9 cellular contexts compared by ENCODE assay signal in genomic region chr1:29125237-29125641, GRCh38. TPM values are rescaled to one million over a fixed set of nuclear protein-coding genes. Genes with fewer than 3 reads are reported as not detected.
DNase-seq lines count a peak whose midpoint lies in the region; ATAC-seq, FAIRE-seq and TF ChIP-seq lines count a peak whose summit lies in the region.
"Had no signal": no experiment of that assay in that cellular context is flagged by ENCODE, and none has a peak within 500 bp of the region (broad histone marks: within the 10 kb centered on the region; RNA-seq: fewer than 3 reads in every experiment).

No MANE protein-coding gene starts in this region.

- H3K27me3 ChIP-seq in K562 (ENCODE audit: control insufficient read depth in 2 of 2, insufficient read depth in 2 of 2, low read length in 2 of 2), result no peaks in the 10 kb centered on the region
- peaks cover 53% of the 10 kb centered on the region for H3K27me3 ChIP-seq in transverse colon

- no peak for TF ChIP-seq EP300 in K562 (IDR thresholded peaks at IDR 0.05; ENCODE audit: low read length)
- TF ChIP-seq EP300 in transverse colon (IDR thresholded peaks at IDR 0.05; ENCODE audit: low read depth), result no peak

- H3K4me1 Mint-ChIP-seq in activated T-cell treated with anti-CD3 and anti-CD28 coated beads, Interleukin-2, amount 50 U/mL, for 4 hours (ENCODE audit: low read depth), result peaks cover 5% of the 10 kb centered on the region
- H3K4me1 Mint-ChIP-seq in memory B cell, result peaks cover 15% of the 10 kb centered on the region

- H3K27ac Mint-ChIP-seq in memory B cell, result peak overlapping the region; percentile 3

- no peaks in the 10 kb centered on the region for H3K79me2 ChIP-seq in K562 (ENCODE audit: control insufficient read depth, insufficient read depth, low read length)

- no peak for TF ChIP-seq RAD21 in K562 (CRISPR knock-in tag; conservative IDR thresholded peaks at IDR 0.05 in 1 of 2, IDR thresholded peaks at IDR 0.05 in 1 of 2)

- intact Hi-C loops in K562 (cut with micrococcal nuclease) (no loop called here), transverse colon (cut with DNase I; ENCODE audit: low total_unique reads) (loop anchor here (10.0 kb wide), 1 partner anchor 240 kb away; no protein-coding TSS in a partner anchor)

- H3K9me3 ChIP-seq in K562 (replicated peaks; ENCODE audit: control insufficient read depth, insufficient read depth, low read depth, low read length), result no peaks in the 10 kb centered on the region
- no peaks in the 10 kb centered on the region for H3K9me3 ChIP-seq in transverse colon

- H3K4me2 ChIP-seq in K562 (ENCODE audit: insufficient read depth, low read length), result peak overlapping the region; percentile 71

- H3K9ac ChIP-seq in K562 (ENCODE audit: insufficient read depth in 1 of 2, low read depth in 2 of 2, low read length in 2 of 2), result peak overlapping the region; percentile 52 to 88; a peak in 3 of 4 replicates

- POLR2A ChIA-PET in K562 (lab: Yijun Ruan, JAX), result interaction anchor here (1.4 to 1.9 kb wide), 3 partner anchors 32 to 77 kb away, joined by 4 to 6 read pairs (median 5); partner anchors contain the start of gene SRSF4

- no peak for FAIRE-seq in K562 (lab: Jason Lieb, UNC)

- BruUV-seq in K562 (replicated peaks; lab: Mats Ljungman, UMichigan), result no TSS peak

- no peaks in the 10 kb centered on the region for H3K36me3 Mint-ChIP-seq in activated T-cell treated with anti-CD3 and anti-CD28 coated beads, Interleukin-2, amount 50 U/mL, for 4 hours (ENCODE audit: insufficient read depth)
- peaks cover 3% of the 10 kb centered on the region for H3K36me3 Mint-ChIP-seq in memory B cell

- 69% methylated on average over 4 of the region's 14 CpGs for WGBS in K562 (ENCODE audit: insufficient coverage, low coverage, missing lambda C conversion rate)
- WGBS in transverse colon (ENCODE audit: low coverage in 1 of 2), 2 donors, result 69 to 75% methylated on average over 6 to 14 of the region's 14 CpGs

- H4K20me1 ChIP-seq in K562 (replicated peaks; ENCODE audit: control insufficient read depth, insufficient read depth, low read length), result no peaks in the 10 kb centered on the region

- H3K36me3 ChIP-seq in K562 (ENCODE audit: control insufficient read depth, insufficient read depth, low read length) (no peaks in the 10 kb centered on the region), transverse colon (no peaks in the 10 kb centered on the region)

- no peak for DNase-seq in activated T-cell treated with anti-CD3 and anti-CD28 coated beads, Interleukin-2, amount 50 U/mL, for 4 hours
- DNase-seq in activated T-cell treated with anti-CD3 and anti-CD28 coated beads, Interleukin-2, amount 50 U/mL, for 48 hours, result no peak
- DNase-seq in K562 (ENCODE audit: extremely low read depth in 1 of 4, low spot score in 3 of 4) (no peak), memory B cell (ENCODE audit: low spot score in 2 of 2) (no peak), transverse colon (no peak), DMS79 treated with DMSO at 0.1 percent for 48 hours (lab: John Stamatoyannopoulos, UW) (no peak)
- DNase-seq: NCI-H1694 had no signal

- in situ Hi-C loops in K562 (cut with MboI) (no loop called here), transverse colon (cut with MboI; ENCODE audit: low pct_ligation_motif_present in 1 of 4, low pct_unique_long_range_greater_than_20kb in 1 of 4, low sequenced_read_pairs in 3 of 4) (loop anchor here in 1 of 4 donors (5.0 kb wide), 1 partner anchor 82 kb away; no protein-coding TSS in a partner anchor)

- peaks cover 6 to 41% of the 10 kb centered on the region in 2 experiments; a peak in 4 of 5 replicates for H3K4me1 ChIP-seq in K562 (replicated peaks in 1 of 2; ENCODE audit: control insufficient read depth in 2 of 2, insufficient read depth in 2 of 2, low read length in 2 of 2)
- H3K4me1 ChIP-seq in transverse colon, result peaks cover 7 to 48% (median 39%) of the 10 kb centered on the region in 4 donors

- no peaks in the 10 kb centered on the region for H3K9me1 ChIP-seq in K562 (ENCODE audit: control insufficient read depth, insufficient read depth, low read length)

- CTCF ChIA-PET in K562 (lab: Yijun Ruan, JAX; ENCODE audit: low intra/inter-chr PET ratio), result no interaction called here

- TF ChIP-seq POLR2A in K562 (conservative IDR thresholded peaks at IDR 0.05) (no peak), transverse colon (IDR thresholded peaks at IDR 0.05) (no peak)

- H3K9me3 Mint-ChIP-seq in activated T-cell treated with anti-CD3 and anti-CD28 coated beads, Interleukin-2, amount 50 U/mL, for 4 hours, result no peaks in the 10 kb centered on the region
- H3K9me3 Mint-ChIP-seq in memory B cell, result no peaks in the 10 kb centered on the region

- H2AFZ ChIP-seq in K562 (ENCODE audit: low read depth, low read length), result peak overlapping the region; percentile 96

- no peak for ATAC-seq in activated T-cell treated with anti-CD3 and anti-CD28 coated beads, Interleukin-2, amount 50 U/mL, for 4 hours
- ATAC-seq in K562 (peak; percentile 1; the same call in 2 of the 3 replicates), memory B cell (ENCODE audit: low read depth) (no peak), GM21529 (IDR thresholded peaks at IDR 0.05; ENCODE audit: unreplicated experiment) (no peak), HG02840 (IDR thresholded peaks at IDR 0.05; ENCODE audit: low FRiP score, unreplicated experiment) (no peak)

- no peak for TF ChIP-seq CTCF in K562 (IDR thresholded peaks at IDR 0.05 in 2 of 3, conservative IDR thresholded peaks at IDR 0.05 in 1 of 3; ENCODE audit: insufficient read depth in 2 of 3, low read depth in 1 of 3, low read length in 3 of 3)
- TF ChIP-seq CTCF in transverse colon (IDR thresholded peaks at IDR 0.05), result no peak

- peaks cover 23% of the 10 kb centered on the region for H3K27me3 Mint-ChIP-seq in activated T-cell treated with anti-CD3 and anti-CD28 coated beads, Interleukin-2, amount 50 U/mL, for 4 hours (ENCODE audit: low read depth)
- H3K27me3 Mint-ChIP-seq in memory B cell, result peaks cover 10% of the 10 kb centered on the region

- H3K4me3 ChIP-seq in K562 (peak overlapping the region; percentile 67), transverse colon (peak overlapping the region; percentile 46 to 68 (median 58))

- H3K27ac ChIP-seq in K562 (ENCODE audit: extremely low read depth, low read depth, low read length) (peak overlapping the region; percentile 60; the same call in 1 of the 3 replicates), transverse colon (peak overlapping the region; percentile 94 to 97 (median 94))

- peak overlapping the region; percentile 79 for H3K4me3 Mint-ChIP-seq in activated T-cell treated with anti-CD3 and anti-CD28 coated beads, Interleukin-2, amount 50 U/mL, for 4 hours
- peak overlapping the region; percentile 83 for H3K4me3 Mint-ChIP-seq in memory B cell

TF ChIP-seq in K562, 482 proteins besides CTCF, POLR2A, EP300 and RAD21 (continues in another document):
- TF ChIP-seq ZNF282 (CRISPR knock-in tag; IDR thresholded peaks at IDR 0.05) (no peak), ATF7 (IDR thresholded peaks at IDR 0.05) (no peak)

RNA-seq across cellular contexts. Expression of gene TMEM200B, which starts 1.5 kb away (rescaled TPM):
- total RNA-seq in activated T-cell treated with anti-CD3 and anti-CD28 coated beads, Interleukin-2, amount 50 U/mL, for 4 hours, result 1 to 10 TPM in 2 of 3 donors, under 1 TPM in 1; 0.61 to 1.7 (median 1.0) TPM
- total RNA-seq in K562 (2011; cell fraction: chromatin; rRNA removed; ENCODE audit: low replicate concordance), result 0.58 and 0.62 TPM in 2 replicates
- 0.26 and 0.33 TPM in 2 replicates for total RNA-seq in K562 (2011; cell fraction: nucleolus; rRNA removed)
- total RNA-seq in K562 (2011; cell fraction: nucleoplasm; rRNA removed), result 0.59 and 0.61 TPM in 2 replicates
- total RNA-seq in K562 (2014; rRNA removed) (not detected in 2 replicates), K562 (2014; rRNA removed; fragmentation: Illumina TruSeq; extraction: Trizol) (0.04 TPM in 1 of 2 replicates, not detected in the other), K562 (2015; rRNA removed; fragmentation: Illumina TruSeq; extraction: Trizol) (0.11 TPM in 1 of 2 replicates, not detected in the other), K562 (2021) (0.11 and 0.13 TPM in 2 replicates), transverse colon (1 to 10 TPM; 1.6 to 7.5 (median 4.2) TPM)
- polyA plus RNA-seq in K562 (2011; rRNA removed) (0.07 and 0.08 TPM in 2 replicates), K562 (2014; fragmentation: Illumina TruSeq; extraction: Trizol) (0.06 and 0.10 TPM in 2 replicates), K562 (2014; fragmentation: Nextera tagmentation; extraction: Ambion mirVana) (under 1 TPM; 0.30 to 0.35 TPM), K562 (2014; rRNA removed) (0.09 and 0.13 TPM in 2 replicates)
- polyA plus RNA-seq in K562 (2011; cell fraction: cytosol; rRNA removed), result 0.04 and 0.09 TPM in 2 replicates
- polyA plus RNA-seq in K562 (2011; cell fraction: nucleus; rRNA removed), result 0.47 and 0.80 TPM in 2 replicates
- polyA plus RNA-seq in K562 (2012), result 0.10 and 0.13 TPM in 2 replicates
- 0.18 and 0.24 TPM in 2 replicates for polyA minus RNA-seq in K562 (2011; rRNA and poly(A)+ RNA removed)
- not detected in 2 replicates for polyA minus RNA-seq in K562 (2011; cell fraction: cytosol; rRNA and poly(A)+ RNA removed)
- 0.11 and 0.13 TPM in 2 replicates for polyA minus RNA-seq in K562 (2011; cell fraction: nucleus; rRNA and poly(A)+ RNA removed)

RNA-seq across cellular contexts. Expression of gene SRSF4, which starts 56.5 kb away (rescaled TPM):
- 100 to 1,000 TPM; 104 to 109 (median 106) TPM for total RNA-seq in activated T-cell treated with anti-CD3 and anti-CD28 coated beads, Interleukin-2, amount 50 U/mL, for 4 hours
- 110 and 300 TPM in 2 replicates for total RNA-seq in K562 (2011; cell fraction: chromatin; rRNA removed; ENCODE audit: low replicate concordance)
- 71.2 and 83.3 TPM in 2 replicates for total RNA-seq in K562 (2011; cell fraction: nucleolus; rRNA removed)
- total RNA-seq in K562 (2011; cell fraction: nucleoplasm; rRNA removed), result 149 and 200 TPM in 2 replicates
- total RNA-seq in K562 (2014; rRNA removed), result 75.6 and 77.7 TPM in 2 replicates
- total RNA-seq in K562 (2014; rRNA removed; fragmentation: Illumina TruSeq; extraction: Trizol), result 68.4 and 70.8 TPM in 2 replicates
- 84.2 and 91.4 TPM in 2 replicates for total RNA-seq in K562 (2015; rRNA removed; fragmentation: Illumina TruSeq; extraction: Trizol)
- 93.1 and 93.2 TPM in 2 replicates for total RNA-seq in K562 (2021)
- polyA plus RNA-seq in K562 (2011; rRNA removed), result 69.6 and 82.0 TPM in 2 replicates
- polyA plus RNA-seq in K562 (2011; cell fraction: cytosol; rRNA removed), result 37.1 and 75.0 TPM in 2 replicates
- polyA plus RNA-seq in K562 (2011; cell fraction: nucleus; rRNA removed), result 90.7 and 117 TPM in 2 replicates
- polyA plus RNA-seq in K562 (2012), result 67.1 and 100 TPM in 2 replicates
- 116 and 132 TPM in 2 replicates for polyA plus RNA-seq in K562 (2014; fragmentation: Illumina TruSeq; extraction: Trizol)
- polyA plus RNA-seq in K562 (2014; fragmentation: Nextera tagmentation; extraction: Ambion mirVana), result 10 to 100 TPM; 15.9 to 18.4 TPM
- 119 and 128 TPM in 2 replicates for polyA plus RNA-seq in K562 (2014; rRNA removed)
- polyA minus RNA-seq in K562 (2011; rRNA and poly(A)+ RNA removed), result 82.9 and 102 TPM in 2 replicates
- 30.6 and 39.6 TPM in 2 replicates for polyA minus RNA-seq in K562 (2011; cell fraction: cytosol; rRNA and poly(A)+ RNA removed)
- polyA minus RNA-seq in K562 (2011; cell fraction: nucleus; rRNA and poly(A)+ RNA removed), result 32.4 and 56.8 TPM in 2 replicates
- 10 to 100 TPM; 67.3 to 98.0 (median 72.4) TPM for total RNA-seq in transverse colon
